In genomic region chr17:29778936-29779811, GRCh38 we compare ENCODE assay signal across 8 cellular contexts.
DNase-seq lines count a peak whose midpoint lies in the region; ATAC-seq lines count a peak whose summit lies in the region.

No MANE protein-coding gene starts in this region.

- no peak overlapping the region for H3K4me3 Mint-ChIP-seq in natural killer cell treated with Interleukin-12 subunit alpha and Interleukin-12 subunit beta and Interleukin-15 and Interleukin-18, amount 100 ng/mL, for 72 hours

- H3K36me3 Mint-ChIP-seq in natural killer cell treated with Interleukin-12 subunit alpha and Interleukin-12 subunit beta and Interleukin-15 and Interleukin-18, amount 100 ng/mL, for 72 hours, result no peaks in the 10 kb centered on the region

- H3K9me3 Mint-ChIP-seq in natural killer cell treated with Interleukin-12 subunit alpha and Interleukin-12 subunit beta and Interleukin-15 and Interleukin-18, amount 100 ng/mL, for 72 hours, result no peaks in the 10 kb centered on the region

- H3K27me3 Mint-ChIP-seq in natural killer cell treated with Interleukin-12 subunit alpha and Interleukin-12 subunit beta and Interleukin-15 and Interleukin-18, amount 100 ng/mL, for 72 hours, result no peaks in the 10 kb centered on the region

- H3K27ac Mint-ChIP-seq in natural killer cell treated with Interleukin-12 subunit alpha and Interleukin-12 subunit beta and Interleukin-15 and Interleukin-18, amount 100 ng/mL, for 72 hours, result peak overlapping the region; percentile 23 to 35

- H3K4me1 Mint-ChIP-seq in natural killer cell treated with Interleukin-12 subunit alpha and Interleukin-12 subunit beta and Interleukin-15 and Interleukin-18, amount 100 ng/mL, for 72 hours (ENCODE audit: low read depth in 2 of 2), result peaks cover 6 to 14% of the 10 kb centered on the region in 2 donors

- DNase-seq in DMS79 treated with DMSO at 0.1 percent for 48 hours (lab: John Stamatoyannopoulos, UW) (peak; percentile 49), HK-2 (ENCODE audit: unreplicated experiment) (peak; percentile 62), OCI-M2 (lab: John Stamatoyannopoulos, UW; ENCODE audit: unreplicated experiment) (peak; percentile 32), activated T-cell treated with anti-CD3 and anti-CD28 coated beads for 1 hour (ENCODE audit: low read depth) (peak; percentile 76)
- peak; percentile 71 for DNase-seq in natural killer cell treated with Interleukin-12 subunit alpha and Interleukin-12 subunit beta and Interleukin-15 and Interleukin-18, amount 100 ng/mL, for 72 hours (ENCODE audit: low spot score)
- peak; percentile 57 to 85 (median 70) for DNase-seq in stimulated activated naive CD4-positive, alpha-beta T cell (lab: John Stamatoyannopoulos, UW)

- ATAC-seq in esophagus mucosa (peak; percentile 78), GM19395 (IDR thresholded peaks at IDR 0.05; ENCODE audit: unreplicated experiment) (no peak)
- ATAC-seq in natural killer cell treated with Interleukin-12 subunit alpha and Interleukin-12 subunit beta and Interleukin-15 and Interleukin-18, amount 100 ng/mL, for 72 hours, result peak; percentile 86 to 94
